In the genomic region with DNA sequence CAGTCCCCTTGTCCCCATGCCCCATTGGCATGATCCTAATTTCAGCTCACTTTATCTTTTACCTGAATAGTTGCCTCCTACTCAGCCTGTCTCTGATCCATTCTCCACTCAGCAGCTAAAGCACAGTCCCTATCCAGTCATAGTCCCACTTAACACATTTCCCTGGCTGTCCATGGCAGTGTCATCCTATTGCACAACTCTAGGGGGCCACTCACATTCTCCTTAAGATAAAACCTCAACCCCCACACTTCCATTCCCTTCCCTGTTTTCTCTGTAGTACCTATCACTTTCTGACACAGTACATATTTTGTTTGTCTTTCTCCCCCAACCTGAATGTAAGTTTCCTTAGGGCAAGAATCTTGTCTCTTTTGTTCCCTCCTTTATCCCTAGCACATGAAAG, we compare ENCODE assay signal across 18 cellular contexts.
"Had no signal": no experiment of that assay in that cellular context is flagged by ENCODE, and none has a peak within 500 bp of the region (broad histone marks: within the 10 kb centered on the region; RNA-seq: fewer than 3 reads in every experiment).

No MANE protein-coding gene starts in this region.

- H3K4me1 ChIP-seq: left lung, prostate gland had no signal

- H3K4me1 Mint-ChIP-seq: endodermal cell, natural killer cell, T-cell had no signal

- H3K27ac ChIP-seq: coronary artery, heart right ventricle, left lung, prostate gland, right atrium auricular region, WERI-Rb-1 had no signal

- H3K36me3 ChIP-seq: heart right ventricle, left lung, prostate gland, right atrium auricular region, WERI-Rb-1 had no signal

- H3K36me3 Mint-ChIP-seq: activated naive CD4-positive, alpha-beta T cell treated with anti-CD3 and anti-CD28 coated beads, Interleukin-2, amount 50 U/mL, for 72 hours; natural killer cell; T-cell; type B pancreatic cell had no signal

- H3K9me3 Mint-ChIP-seq: endodermal cell; stimulated activated naive CD8-positive, alpha-beta T cell treated with anti-CD3 and anti-CD28 coated beads, Interleukin-15, Interleukin-2, amounts not matched to agents 100 ng/mL and 50 ng/mL, for 24 hours; T-cell; T-helper 2 cell treated with Interferon-gamma antibody and Interleukin-4, amounts not matched to agents 5 μg/mL and 100 μg/mL, for 36 hours had no signal

- H3K27me3 ChIP-seq: heart right ventricle, left lung, right atrium auricular region had no signal

- H3K4me3 Mint-ChIP-seq: endodermal cell; natural killer cell; stimulated activated naive CD8-positive, alpha-beta T cell treated with anti-CD3 and anti-CD28 coated beads, Interleukin-15, Interleukin-2, amounts not matched to agents 100 ng/mL and 50 ng/mL, for 24 hours; T-cell; T-helper 2 cell treated with Interferon-gamma antibody and Interleukin-4, amounts not matched to agents 5 μg/mL and 100 μg/mL, for 36 hours; type B pancreatic cell had no signal

- H3K4me3 ChIP-seq: coronary artery, heart right ventricle, left lung, lung, prostate gland, right atrium auricular region had no signal

- ATAC-seq: activated naive CD4-positive, alpha-beta T cell treated with anti-CD3 and anti-CD28 coated beads, Interleukin-2, amount 50 U/mL, for 72 hours; heart right ventricle; left lung; natural killer cell; T-cell had no signal

- H3K27me3 Mint-ChIP-seq: stimulated activated naive CD8-positive, alpha-beta T cell treated with anti-CD3 and anti-CD28 coated beads, Interleukin-15, Interleukin-2, amounts not matched to agents 100 ng/mL and 50 ng/mL, for 24 hours; type B pancreatic cell had no signal

- H3K27ac Mint-ChIP-seq: activated naive CD4-positive, alpha-beta T cell treated with anti-CD3 and anti-CD28 coated beads, Interleukin-2, amount 50 U/mL, for 72 hours; endodermal cell; natural killer cell; stimulated activated naive CD8-positive, alpha-beta T cell treated with anti-CD3 and anti-CD28 coated beads, Interleukin-15, Interleukin-2, amounts not matched to agents 100 ng/mL and 50 ng/mL, for 24 hours; T-cell; T-helper 2 cell treated with Interferon-gamma antibody and Interleukin-4, amounts not matched to agents 5 μg/mL and 100 μg/mL, for 36 hours; type B pancreatic cell had no signal

- H3K9me3 ChIP-seq: heart right ventricle, left lung, prostate gland, right atrium auricular region had no signal

- DNase-seq: activated CD4-positive, CD25-positive, alpha-beta regulatory T cell treated with anti-CD3 and anti-CD28 coated beads, Interleukin-2, amount 50 U/mL, for 72 hours; activated T-cell treated with anti-CD3 and anti-CD28 coated beads, Interleukin-2, amount 50 U/mL, for 1 hour; cerebellar nuclear complex; endodermal cell; heart right ventricle; left lung; natural killer cell; stimulated activated CD4-positive, alpha-beta T cell treated with anti-CD3 and anti-CD28 coated beads, Interleukin-1b, Interleukin-23, amount 100 ng/mL, for 48 hours; T-cell; WERI-Rb-1 had no signal
